In genomic region chr15:29114277-29115092, GRCh38 we compare ENCODE assay signal across 14 cellular contexts.
DNase-seq lines count a peak whose midpoint lies in the region; ATAC-seq and TF ChIP-seq lines count a peak whose summit lies in the region.
"Had no signal": no experiment of that assay in that cellular context is flagged by ENCODE, and none has a peak within 500 bp of the region (broad histone marks: within the 10 kb centered on the region; RNA-seq: fewer than 3 reads in every experiment).

No MANE protein-coding gene starts in this region.

- no peaks in the 10 kb centered on the region for H3K9me3 ChIP-seq in hepatocyte (ENCODE audit: low read depth)
- H3K9me3 ChIP-seq: A549, tibial nerve had no signal

- WGBS in hepatocyte (ENCODE audit: low lambda C conversion rate, missing lambda C conversion rate): 59% methylated on average over 17 of the region's 18 CpGs

- POLR2A ChIA-PET in activated CD8-positive, alpha-beta T cell treated with anti-CD3 and anti-CD28 coated beads, Interleukin-2, amount 10 ng/mL, durations not matched to agents 7 days and 5 days (lab: Charles Lee): no interaction called here

- H3K4me1 Mint-ChIP-seq in activated CD8-positive, alpha-beta T cell treated with anti-CD3 and anti-CD28 coated beads, Interleukin-2, amount 10 ng/mL, durations not matched to agents 7 days and 5 days (ENCODE audit: low read depth): peaks cover 6% of the 10 kb centered on the region

- H3K27me3 ChIP-seq in hepatocyte: no peaks in the 10 kb centered on the region

- H3K9me3 Mint-ChIP-seq in activated CD8-positive, alpha-beta T cell treated with anti-CD3 and anti-CD28 coated beads, Interleukin-2, amount 10 ng/mL, durations not matched to agents 7 days and 5 days (ENCODE audit: insufficient read depth): no peaks in the 10 kb centered on the region
- H3K9me3 Mint-ChIP-seq: naive B cell had no signal

- peak; percentile 16 to 25 for DNase-seq in activated CD4-positive, alpha-beta T cell treated with anti-CD3 and anti-CD28 coated beads, Interleukin-2, amount 50 U/mL, for 4 hours
- no peak for DNase-seq in activated CD4-positive, alpha-beta T cell treated with anti-CD3 and anti-CD28 coated beads for 48 hours
- no peak for DNase-seq in activated CD8-positive, alpha-beta T cell treated with anti-CD3 and anti-CD28 coated beads, Interleukin-2, amount 10 ng/mL, durations not matched to agents 7 days and 5 days
- DNase-seq in hepatocyte (ENCODE audit: low spot score) (no peak), sciatic nerve (ENCODE audit: low spot score) (no peak), A172 (ENCODE audit: low spot score) (no peak), DMS53 (lab: John Stamatoyannopoulos, UW) (no peak)
- DNase-seq: effector CD4-positive, alpha-beta T cell; kidney; naive B cell; T-helper 2 cell had no signal

- H3K36me3 ChIP-seq in hepatocyte (replicated peaks; ENCODE audit: insufficient read depth, low read depth): no peaks in the 10 kb centered on the region
- H3K36me3 ChIP-seq: tibial nerve had no signal

- H3K4me2 ChIP-seq in hepatocyte: peak overlapping the region; percentile 97
- H3K4me2 ChIP-seq: A549 had no signal

- intact Hi-C loops in sciatic nerve (cut with DNase I): no loop called here

- no peak overlapping the region for H2AFZ ChIP-seq in hepatocyte

- peaks cover 10% of the 10 kb centered on the region for H3K4me1 ChIP-seq in hepatocyte (ENCODE audit: insufficient read depth)
- H3K4me1 ChIP-seq: A549 had no signal

- H3K4me3 ChIP-seq in hepatocyte: no peak overlapping the region
- H3K4me3 ChIP-seq: A549 had no signal

- H3K27ac Mint-ChIP-seq in activated CD8-positive, alpha-beta T cell treated with anti-CD3 and anti-CD28 coated beads, Interleukin-2, amount 10 ng/mL, durations not matched to agents 7 days and 5 days: peak overlapping the region; percentile 13

- CTCF ChIA-PET in activated CD8-positive, alpha-beta T cell treated with anti-CD3 and anti-CD28 coated beads, Interleukin-2, amount 10 ng/mL, durations not matched to agents 7 days and 5 days (lab: Charles Lee): interaction anchor here (1.3 to 1.8 kb wide), 2 partner anchors 11 to 12 kb away, joined by 3 to 6 read pairs; no protein-coding TSS in a partner anchor

- no peaks in the 10 kb centered on the region for H3K79me2 ChIP-seq in hepatocyte

- H3K27me3 Mint-ChIP-seq in activated CD8-positive, alpha-beta T cell treated with anti-CD3 and anti-CD28 coated beads, Interleukin-2, amount 10 ng/mL, durations not matched to agents 7 days and 5 days (ENCODE audit: low read depth): peaks cover 5% of the 10 kb centered on the region

- no peak overlapping the region for H3K4me3 Mint-ChIP-seq in activated CD8-positive, alpha-beta T cell treated with anti-CD3 and anti-CD28 coated beads, Interleukin-2, amount 10 ng/mL, durations not matched to agents 7 days and 5 days

- ATAC-seq in activated CD8-positive, alpha-beta T cell treated with anti-CD3 and anti-CD28 coated beads, Interleukin-2, amount 10 ng/mL, durations not matched to agents 7 days and 5 days: no peak
- peak; percentile 11 for ATAC-seq in sciatic nerve
- ATAC-seq in GM18867 (IDR thresholded peaks at IDR 0.05; ENCODE audit: unreplicated experiment): no peak

- no peaks in the 10 kb centered on the region for H3K36me3 Mint-ChIP-seq in activated CD8-positive, alpha-beta T cell treated with anti-CD3 and anti-CD28 coated beads, Interleukin-2, amount 10 ng/mL, durations not matched to agents 7 days and 5 days (ENCODE audit: low read depth)

- no peak overlapping the region for H3K27ac ChIP-seq in hepatocyte
- H3K27ac ChIP-seq: A549, tibial nerve had no signal

- no peaks in the 10 kb centered on the region for H3K9me2 ChIP-seq in hepatocyte (replicated peaks; ENCODE audit: insufficient read depth)

- no peak for TF ChIP-seq CTCF in hepatocyte (IDR thresholded peaks at IDR 0.05; ENCODE audit: poor library complexity)

- H4K20me1 ChIP-seq in hepatocyte (ENCODE audit: insufficient read depth, poor library complexity, severe bottlenecking): no peaks in the 10 kb centered on the region

Comparison
In these comparisons a context has a peak if more than half of its experiments do, and no peak if none do; other contexts are left out.
1. DNase-seq: peak in activated CD4-positive, alpha-beta T cell treated with anti-CD3 and anti-CD28 coated beads, Interleukin-2, amount 50 U/mL, for 4 hours (2 of 2); none in activated CD4-positive, alpha-beta T cell treated with anti-CD3 and anti-CD28 coated beads for 48 hours (single experiment), activated CD8-positive, alpha-beta T cell treated with anti-CD3 and anti-CD28 coated beads, Interleukin-2, amount 10 ng/mL, durations not matched to agents 7 days and 5 days (single experiment), hepatocyte (single experiment), sciatic nerve (single experiment), A172 (single experiment) and DMS53 (single experiment).